8 cellular contexts compared by ENCODE assay signal in the genomic region with DNA sequence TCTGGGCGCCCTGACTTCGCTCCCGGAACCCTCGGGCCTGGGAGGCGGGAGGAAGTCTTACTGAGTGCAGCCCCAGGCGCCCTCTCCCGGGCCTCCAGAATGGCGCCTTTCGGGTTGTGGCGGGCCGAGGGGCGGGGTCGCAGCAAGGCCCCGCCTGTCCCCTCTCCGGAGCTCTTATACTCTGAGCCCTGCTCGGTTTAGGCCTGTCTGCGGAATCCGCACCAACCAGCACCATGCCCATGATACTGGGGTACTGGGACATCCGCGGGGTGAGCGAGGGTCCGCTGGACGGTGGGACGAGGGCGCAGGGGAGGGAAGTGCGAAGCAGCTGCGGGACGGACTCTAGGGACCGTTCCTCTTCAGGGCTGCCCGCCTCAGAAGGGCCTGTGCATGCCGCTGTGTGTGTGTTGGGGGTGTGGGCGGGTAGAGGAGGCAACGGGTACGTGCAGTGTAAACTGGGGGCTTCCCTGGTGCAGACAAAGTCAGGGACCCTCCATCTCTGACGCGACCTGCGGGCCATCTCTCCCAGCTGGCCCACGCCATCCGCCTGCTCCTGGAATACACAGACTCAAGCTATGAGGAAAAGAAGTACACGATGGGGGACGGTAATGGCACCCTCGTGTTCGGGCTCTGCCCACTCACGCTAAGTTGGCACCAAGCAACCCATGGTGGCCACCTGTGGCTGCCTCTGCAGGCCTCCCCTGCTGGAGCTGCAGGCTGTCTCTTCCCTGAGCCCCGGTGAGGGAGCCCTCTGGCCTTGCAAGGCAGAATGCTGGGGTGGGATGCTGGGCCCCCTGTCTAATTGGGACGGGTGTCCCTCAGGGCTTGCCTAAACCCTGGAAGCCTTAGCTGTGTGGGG. TPM values are rescaled to one million over a fixed set of nuclear protein-coding genes. Genes with fewer than 3 reads are reported as not detected.
DNase-seq lines count a peak whose midpoint lies in the region; ATAC-seq and TF ChIP-seq lines count a peak whose summit lies in the region.

Gene GSTM1, plus strand, starts transcription at position 177 of the 859 bp plus-strand sequence. Its CDS starts 57 bp downstream, at position 234.

- no peak within 1 kb of the TSS for H3K9ac ChIP-seq in GM23248

- H3K79me2 ChIP-seq in GM23248 (ENCODE audit: insufficient read depth): no peaks in the 10 kb centered on the region

- ATAC-seq in GM18499 (IDR thresholded peaks at IDR 0.05; ENCODE audit: insufficient read depth, unreplicated experiment) (peak; percentile 73), GM21576 (IDR thresholded peaks at IDR 0.05; ENCODE audit: unreplicated experiment) (peak; percentile 97), sciatic nerve (no peak)

- DNase-seq in OCI-M2 (lab: John Stamatoyannopoulos, UW; ENCODE audit: unreplicated experiment) (peak; percentile 1), erythroblast (lab: John Stamatoyannopoulos, UW) (peak; percentile 80 to 84), sciatic nerve (ENCODE audit: low spot score) (peak; percentile 93), COLO668 (lab: John Stamatoyannopoulos, UW; ENCODE audit: unreplicated experiment) (no peak), SHP77 (lab: John Stamatoyannopoulos, UW) (no peak), GM23248 (no peak)

- intact Hi-C loops in sciatic nerve (cut with DNase I): no loop called here

- H3K4me1 ChIP-seq in GM23248 (ENCODE audit: insufficient read depth): no peaks in the 10 kb centered on the region

- H4K20me1 ChIP-seq in GM23248 (ENCODE audit: insufficient read depth): no peaks in the 10 kb centered on the region

- no peaks in the 10 kb centered on the region for H3K27me3 ChIP-seq in GM23248 (replicated peaks; ENCODE audit: insufficient read depth)

- no peak within 1 kb of the TSS for H3K4me3 ChIP-seq in GM23248

- no peaks in the 10 kb centered on the region for H3K36me3 ChIP-seq in GM23248 (ENCODE audit: low read depth)

- no CpG with 5 or more reads among the region's 46 CpGs for WGBS in GM23248 (ENCODE audit: low coverage in 1 of 2, low lambda C conversion rate in 2 of 2, missing lambda C conversion rate in 2 of 2), 2 experiments

- in situ Hi-C loops in GM23248 (cut with MboI): no loop called here

- no peak for TF ChIP-seq POLR2A in erythroblast (IDR thresholded peaks at IDR 0.05; ENCODE audit: low read length)

- no peak within 1 kb of the TSS for H2AFZ ChIP-seq in GM23248

- no peaks in the 10 kb centered on the region for H3F3A ChIP-seq in GM23248 (ENCODE audit: insufficient read depth)

- H3K9me3 ChIP-seq in GM23248 (ENCODE audit: low read depth): no peaks in the 10 kb centered on the region

- H3K27ac ChIP-seq in GM23248: no peak within 1 kb of the TSS

- no peaks in the 10 kb centered on the region for H3K9me2 ChIP-seq in GM23248 (ENCODE audit: insufficient read depth)

- no peak within 1 kb of the TSS for H3K4me2 ChIP-seq in GM23248 (ENCODE audit: unreplicated experiment)

RNA-seq across cellular contexts. Expression of gene GSTM1, which starts in this region (rescaled TPM):
- 91.5 TPM for total RNA-seq in sciatic nerve
- not detected in 2 replicates for total RNA-seq in GM23248 (2014; rRNA removed; shearing (Covaris generic))
- polyA plus RNA-seq in GM23248 (2016; fragmentation: Nextera tagmentation; extraction: Ambion mirVana): not detected in 2 replicates

Comparison
In these comparisons a context has a peak if more than half of its experiments do, and no peak if none do; other contexts are left out.
1. RNA of gene GSTM1 (total RNA-seq): 91.5 TPM in sciatic nerve (single experiment); not detected in GM23248; every median in the first group is over 10 times any median in the second.
2. DNase-seq: peak in OCI-M2 (single experiment), erythroblast (2 of 2) and sciatic nerve (single experiment); none in COLO668 (single experiment), SHP77 (0 of 2) and GM23248 (single experiment).